25 cellular contexts compared by ENCODE assay signal in genomic region chr20:17933711-17934110, GRCh38. TPM values are rescaled to one million over a fixed set of nuclear protein-coding genes. Genes with fewer than 3 reads are reported as not detected.
DNase-seq lines count a peak whose midpoint lies in the region; ATAC-seq and TF ChIP-seq lines count a peak whose summit lies in the region.
"Had no signal": no experiment of that assay in that cellular context is flagged by ENCODE, and none has a peak within 500 bp of the region (broad histone marks: within the 10 kb centered on the region; RNA-seq: fewer than 3 reads in every experiment).

No MANE protein-coding gene starts in this region.

- peaks cover 13% of the 10 kb centered on the region for H3K4me1 Mint-ChIP-seq in stimulated activated memory B cell treated with anti-CD40 and anti-IgM and Interleukin-4, amounts not matched to agents 10 μg/mL and 1 μg/mL and 100 μg/mL, for 72 hours
- H3K4me1 Mint-ChIP-seq: activated naive CD8-positive, alpha-beta T cell treated with anti-CD3 and anti-CD28 coated beads, Interleukin-2, amount 10 ng/mL, durations not matched to agents 7 days and 5 days had no signal

- no peak overlapping the region for H3K4me3 Mint-ChIP-seq in stimulated activated memory B cell treated with anti-CD40 and anti-IgM and Interleukin-4, amounts not matched to agents 10 μg/mL and 1 μg/mL and 100 μg/mL, for 72 hours
- H3K4me3 Mint-ChIP-seq: activated CD8-positive, alpha-beta T cell treated with anti-CD3 and anti-CD28 coated beads for 36 hours; activated naive CD8-positive, alpha-beta T cell treated with anti-CD3 and anti-CD28 coated beads, Interleukin-2, amount 10 ng/mL, durations not matched to agents 7 days and 5 days; CD4-positive, CD25-positive, alpha-beta regulatory T cell; natural killer cell treated with Interleukin-12 subunit alpha and Interleukin-12 subunit beta and Interleukin-15 and Interleukin-18, amount 100 ng/mL, for 72 hours had no signal

- H3K27me3 Mint-ChIP-seq in stimulated activated memory B cell treated with anti-CD40 and anti-IgM and Interleukin-4, amounts not matched to agents 10 μg/mL and 1 μg/mL and 100 μg/mL, for 72 hours = peaks cover 40% of the 10 kb centered on the region
- H3K27me3 Mint-ChIP-seq: activated CD8-positive, alpha-beta T cell treated with anti-CD3 and anti-CD28 coated beads for 36 hours; natural killer cell treated with Interleukin-12 subunit alpha and Interleukin-12 subunit beta and Interleukin-15 and Interleukin-18, amount 100 ng/mL, for 72 hours had no signal

- H3K9me3 Mint-ChIP-seq in stimulated activated memory B cell treated with anti-CD40 and anti-IgM and Interleukin-4, amounts not matched to agents 10 μg/mL and 1 μg/mL and 100 μg/mL, for 72 hours = peaks cover 3% of the 10 kb centered on the region
- H3K9me3 Mint-ChIP-seq: activated CD8-positive, alpha-beta T cell treated with anti-CD3 and anti-CD28 coated beads for 36 hours; activated naive CD8-positive, alpha-beta T cell treated with anti-CD3 and anti-CD28 coated beads, Interleukin-2, amount 10 ng/mL, durations not matched to agents 7 days and 5 days; natural killer cell treated with Interleukin-12 subunit alpha and Interleukin-12 subunit beta and Interleukin-15 and Interleukin-18, amount 100 ng/mL, for 72 hours had no signal

- H3K27ac ChIP-seq in tibial nerve = peak overlapping the region in 1 of 4 donors; percentile 36
- H3K27ac ChIP-seq: KMS-11, testis, uterus had no signal

- H3K4me3 ChIP-seq in H7 (ENCODE audit: insufficient read depth, low read depth, low read length) = no peak overlapping the region
- H3K4me3 ChIP-seq in tibial nerve = no peak overlapping the region
- H3K4me3 ChIP-seq: testis, uterus had no signal

- DNase-seq in H7 (peak; percentile 64), MV-4-11 (lab: John Stamatoyannopoulos, UW) (peak; percentile 32), left kidney (ENCODE audit: low read depth, low spot score) (peak; percentile 56), tibial nerve (ENCODE audit: low spot score in 2 of 2) (no peak), 8988T (no peak), mucosa of gallbladder (ENCODE audit: low spot score) (no peak)
- DNase-seq: activated CD8-positive, alpha-beta T cell treated with anti-CD3 and anti-CD28 coated beads for 36 hours; activated gamma-delta T cell; activated naive CD8-positive, alpha-beta T cell treated with anti-CD3 and anti-CD28 coated beads, Interleukin-2, amount 10 ng/mL, durations not matched to agents 7 days and 5 days; CD4-positive, CD25-positive, alpha-beta regulatory T cell; MM.1S; NCI-H1417; NCI-H2029 treated with DMSO at 0.1 percent for 48 hours; NCI-H226; NCI-H774; posterior cingulate gyrus; stimulated activated CD4-positive, alpha-beta T cell treated with anti-CD3 and anti-CD28 coated beads, Interleukin-15, amount 100 ng/mL, for 24 hours; stimulated activated naive CD4-positive, alpha-beta T cell treated with Interleukin-2 at 50 U/mL for 16 hours; T-helper 1 cell; testis; uterus had no signal

- peaks cover 0 to 45% (median 15%) of the 10 kb centered on the region in 4 donors for H3K4me1 ChIP-seq in tibial nerve

- H3K36me3 Mint-ChIP-seq in stimulated activated memory B cell treated with anti-CD40 and anti-IgM and Interleukin-4, amounts not matched to agents 10 μg/mL and 1 μg/mL and 100 μg/mL, for 72 hours = peaks cover 7% of the 10 kb centered on the region
- H3K36me3 Mint-ChIP-seq: activated naive CD8-positive, alpha-beta T cell treated with anti-CD3 and anti-CD28 coated beads, Interleukin-2, amount 10 ng/mL, durations not matched to agents 7 days and 5 days; CD4-positive, CD25-positive, alpha-beta regulatory T cell; natural killer cell treated with Interleukin-12 subunit alpha and Interleukin-12 subunit beta and Interleukin-15 and Interleukin-18, amount 100 ng/mL, for 72 hours had no signal

- TF ChIP-seq EP300 in tibial nerve (IDR thresholded peaks at IDR 0.05) = no peak

- 72 to 90% methylated on average over 5 of the region's 5 CpGs for WGBS in tibial nerve, 2 donors

- peak; percentile 57 for ATAC-seq in stimulated activated memory B cell treated with anti-CD40 and anti-IgM and Interleukin-4, amounts not matched to agents 10 μg/mL and 1 μg/mL and 100 μg/mL, for 72 hours
- ATAC-seq: activated CD8-positive, alpha-beta T cell treated with anti-CD3 and anti-CD28 coated beads for 36 hours; natural killer cell treated with Interleukin-12 subunit alpha and Interleukin-12 subunit beta and Interleukin-15 and Interleukin-18, amount 100 ng/mL, for 72 hours; sciatic nerve had no signal

- H3K27me3 ChIP-seq in H7 (ENCODE audit: control insufficient read depth, insufficient read depth, low read length) (peaks cover 3% of the 10 kb centered on the region), tibial nerve (no peaks in the 10 kb centered on the region)
- H3K27me3 ChIP-seq: testis, uterus had no signal

- H3K27ac Mint-ChIP-seq in stimulated activated memory B cell treated with anti-CD40 and anti-IgM and Interleukin-4, amounts not matched to agents 10 μg/mL and 1 μg/mL and 100 μg/mL, for 72 hours = no peak overlapping the region
- H3K27ac Mint-ChIP-seq: activated CD8-positive, alpha-beta T cell treated with anti-CD3 and anti-CD28 coated beads for 36 hours; activated naive CD8-positive, alpha-beta T cell treated with anti-CD3 and anti-CD28 coated beads, Interleukin-2, amount 10 ng/mL, durations not matched to agents 7 days and 5 days; CD4-positive, CD25-positive, alpha-beta regulatory T cell had no signal

- no peaks in the 10 kb centered on the region for H3K36me3 ChIP-seq in H7 (replicated peaks; ENCODE audit: control insufficient read depth, insufficient read depth, low read length)
- no peaks in the 10 kb centered on the region for H3K36me3 ChIP-seq in tibial nerve
- H3K36me3 ChIP-seq: uterus had no signal

- no peak for TF ChIP-seq POLR2A in tibial nerve (IDR thresholded peaks at IDR 0.05)

- H3K9me3 ChIP-seq in tibial nerve = peaks cover 0 to 7% (median 0%) of the 10 kb centered on the region in 4 donors
- H3K9me3 ChIP-seq: testis, uterus had no signal

- TF ChIP-seq CTCF in tibial nerve (IDR thresholded peaks at IDR 0.05) = no peak

RNA-seq across cellular contexts. Expression of gene SNX5, which starts 34.9 kb away (rescaled TPM):
- 134 and 163 TPM in 2 replicates for total RNA-seq in H7 (2014; rRNA removed; shearing (Covaris generic))
- 100 to 1,000 TPM in 2 of 4 donors, 10 to 100 TPM in 2; 79.8 to 128 (median 100) TPM for total RNA-seq in tibial nerve
- total RNA-seq in mucosa of gallbladder = 64.5 TPM

RNA-seq across cellular contexts. Expression of gene MGME1, which starts 35.1 kb away (rescaled TPM):
- 35.5 and 42.1 TPM in 2 replicates for total RNA-seq in H7 (2014; rRNA removed; shearing (Covaris generic))
- total RNA-seq in tibial nerve (10 to 100 TPM in 1 of 4 donors, 1 to 10 TPM in 3; 4.6 to 14.7 (median 8.7) TPM), mucosa of gallbladder (8.5 TPM)

Comparison
In these comparisons a context has a peak if more than half of its experiments do, and no peak if none do; other contexts are left out.
1. DNase-seq: peak in H7 (single experiment), MV-4-11 (single experiment) and left kidney (single experiment); none in tibial nerve (0 of 2), 8988T (single experiment) and mucosa of gallbladder (single experiment).